ENCODE assay signal across 10 cellular contexts in genomic region chr17:9432121-9432866, GRCh38.
A peak's percentile ranks its signal among the peaks of the same experiment; 100 is the strongest.
DNase-seq lines count a peak whose midpoint lies in the region; ATAC-seq, FAIRE-seq and TF ChIP-seq lines count a peak whose summit lies in the region.
"Had no signal": no experiment of that assay in that cellular context is flagged by ENCODE, and none has a peak within 500 bp of the region (broad histone marks: within the 10 kb centered on the region; RNA-seq: fewer than 3 reads in every experiment).

No MANE protein-coding gene starts in this region.

- TF ChIP-seq POLR2A in GM12891 (IDR thresholded peaks at IDR 0.05; ENCODE audit: low read depth, low read length), result no peak

- no peaks in the 10 kb centered on the region for H3K36me3 ChIP-seq in adipocyte (ENCODE audit: control insufficient read depth, insufficient read depth, low read length, severe bottlenecking)

- H3K4me3 ChIP-seq in adipocyte (ENCODE audit: low read length), result peak overlapping the region; percentile 2

- H3K9me3 Mint-ChIP-seq in nephron progenitor cell, result peaks cover 12% of the 10 kb centered on the region

- DNase-seq in GM12891 (ENCODE audit: insufficient read length, low spot score) (peak; percentile 22), adipocyte (ENCODE audit: low read depth) (peak; percentile 53), nephron progenitor cell (no peak), NCI-H82 (lab: John Stamatoyannopoulos, UW) (no peak), NCI-H345 (lab: John Stamatoyannopoulos, UW) (no peak), HTR-8/SVneo (ENCODE audit: insufficient read length, low spot score) (no peak)
- DNase-seq in stimulated activated CD4-positive, alpha-beta T cell treated with anti-CD3 and anti-CD28 coated beads, Interleukin-15, amount 100 ng/mL, for 24 hours, result no peak
- DNase-seq: kidney glomerular epithelial cell had no signal

- no peak overlapping the region for H3K4me3 Mint-ChIP-seq in nephron progenitor cell
- H3K4me3 Mint-ChIP-seq: activated naive CD8-positive, alpha-beta T cell had no signal

- H3K4me1 Mint-ChIP-seq in nephron progenitor cell, result peaks cover 32% of the 10 kb centered on the region

- H3K9ac ChIP-seq in adipocyte (ENCODE audit: low read length), result peak overlapping the region; percentile 68

- H3K4me1 ChIP-seq in adipocyte (ENCODE audit: control insufficient read depth, insufficient read depth, low read length), result peaks cover 41% of the 10 kb centered on the region

- TF ChIP-seq CTCF in nephron progenitor cell (IDR thresholded peaks at IDR 0.05), result no peak

- FAIRE-seq in GM12891 (lab: Jason Lieb, UNC) (peak; percentile 92), HTR-8/SVneo (lab: Jason Lieb, UNC) (no peak)

- no peaks in the 10 kb centered on the region for H3K9me3 ChIP-seq in adipocyte (ENCODE audit: control insufficient read depth, low read length)

- H3K27me3 Mint-ChIP-seq in nephron progenitor cell (ENCODE audit: low read depth, poor library complexity), result no peaks in the 10 kb centered on the region
- H3K27me3 Mint-ChIP-seq: activated naive CD8-positive, alpha-beta T cell had no signal

- peak; percentile 85 for ATAC-seq in GM21786 (IDR thresholded peaks at IDR 0.05; ENCODE audit: unreplicated experiment)

- peaks cover 31% of the 10 kb centered on the region for H3K36me3 Mint-ChIP-seq in nephron progenitor cell (ENCODE audit: low read depth)

- H3K27me3 ChIP-seq in adipocyte (replicated peaks; ENCODE audit: control insufficient read depth, insufficient read depth, low read length), result no peaks in the 10 kb centered on the region

- H3K27ac Mint-ChIP-seq in nephron progenitor cell, result peak overlapping the region; percentile 20
- H3K27ac Mint-ChIP-seq: activated naive CD8-positive, alpha-beta T cell had no signal

TF ChIP-seq in GM12891, 5 proteins besides CTCF, POLR2A, EP300 and RAD21:
- no peak for TF ChIP-seq POLR2AphosphoS5 (IDR thresholded peaks at IDR 0.05; ENCODE audit: low read depth, low read length)
- no peak for TF ChIP-seq POU2F2 (IDR thresholded peaks at IDR 0.05; ENCODE audit: low read depth, low read length)
- TF ChIP-seq PAX5 (IDR thresholded peaks at IDR 0.05; ENCODE audit: insufficient read depth, low read length, severe bottlenecking), result no peak
- no peak for TF ChIP-seq SPI1 (IDR thresholded peaks at IDR 0.05; ENCODE audit: low read depth, low read length)
- TF ChIP-seq TAF1 (IDR thresholded peaks at IDR 0.05; ENCODE audit: low read depth, low read length), result no peak
TF ChIP-seq in GM12891: peak in this region for 0.

Comparison
In these comparisons a context has a peak if more than half of its experiments do, and no peak if none do; other contexts are left out.
1. DNase-seq: peak in GM12891 (single experiment) and adipocyte (single experiment); none in nephron progenitor cell (single experiment), NCI-H82 (single experiment), stimulated activated CD4-positive, alpha-beta T cell treated with anti-CD3 and anti-CD28 coated beads, Interleukin-15, amount 100 ng/mL, for 24 hours (single experiment), NCI-H345 (single experiment) and HTR-8/SVneo (single experiment).